In the genomic region with DNA sequence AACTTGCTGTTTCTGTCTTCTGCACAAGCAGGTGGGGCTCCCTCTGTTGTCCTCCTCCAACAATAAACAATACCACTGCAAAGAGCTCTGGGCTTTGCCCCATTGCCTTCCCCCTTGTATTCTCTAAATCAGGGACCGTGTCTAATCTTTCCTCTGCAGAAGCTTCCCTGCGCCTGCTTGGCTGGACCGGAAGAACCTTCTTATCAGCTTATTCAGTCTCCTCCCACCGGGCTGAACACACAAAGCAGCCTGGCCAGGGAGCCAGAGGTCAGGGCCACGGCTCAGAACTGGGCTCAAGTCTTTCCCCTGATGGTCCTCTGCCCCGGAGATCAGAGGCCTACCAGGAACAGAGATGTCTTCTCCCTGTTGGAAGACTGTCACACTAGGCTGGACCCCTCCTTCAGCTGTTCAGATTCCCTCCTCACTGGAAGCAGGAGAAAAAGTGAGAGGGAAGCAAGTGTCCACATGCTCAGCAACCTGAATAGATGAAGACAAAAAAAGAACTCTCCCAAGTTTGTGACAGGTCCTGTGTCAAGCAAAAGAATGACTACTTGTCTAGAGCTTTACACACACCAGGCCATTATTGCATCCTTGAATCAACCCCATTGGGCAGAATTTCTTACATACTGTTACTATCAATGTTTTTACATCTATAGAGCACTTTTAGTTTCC, we compare ENCODE assay signal across 8 cellular contexts.
A peak's percentile ranks its signal among the peaks of the same experiment; 100 is the strongest.
DNase-seq lines count a peak whose midpoint lies in the region; ATAC-seq, FAIRE-seq and TF ChIP-seq lines count a peak whose summit lies in the region.

No MANE protein-coding gene starts in this region.

- 69% methylated on average over 6 of the region's 6 CpGs for WGBS in A549 (ENCODE audit: missing lambda C conversion rate)
- 0 to 3% methylated on average over 3 to 6 of the region's 6 CpGs for WGBS in body of pancreas, 2 donors
- 7% methylated on average over 6 of the region's 6 CpGs for WGBS in urinary bladder

- peak overlapping the region in 1 of 2 donors; percentile 6 for H3K27ac Mint-ChIP-seq in activated naive CD4-positive, alpha-beta T cell treated with anti-CD3 and anti-CD28 coated beads, Interleukin-2, amount 50 U/mL, for 72 hours

- CTCF ChIA-PET in A549 (lab: Yijun Ruan, JAX) = interaction anchor here (0.6 kb wide), 1 partner anchor 242 kb away, joined by 3 read pairs; no protein-coding TSS in a partner anchor

- no peaks in the 10 kb centered on the region for H3K36me3 ChIP-seq in body of pancreas (replicated peaks in 1 of 2; ENCODE audit: insufficient read depth in 1 of 2, low read depth in 2 of 2)
- no peaks in the 10 kb centered on the region for H3K36me3 ChIP-seq in lower lobe of right lung
- H3K36me3 ChIP-seq in urinary bladder (ENCODE audit: insufficient read depth) = no peaks in the 10 kb centered on the region

- no peak for FAIRE-seq in A549 (lab: Jason Lieb, UNC)

- intact Hi-C loops in body of pancreas (cut with DNase I) (loop anchor here (10.0 kb wide), 1 partner anchor 57 kb away; no protein-coding TSS in a partner anchor), lower lobe of right lung (cut with DNase I) (no loop called here)

- TF ChIP-seq EP300 in A549 (IDR thresholded peaks at IDR 0.05) = no peak

- TF ChIP-seq CTCF in A549 (IDR thresholded peaks at IDR 0.05) = no peak
- TF ChIP-seq CTCF in body of pancreas (IDR thresholded peaks at IDR 0.05) = no peak
- TF ChIP-seq CTCF in lower lobe of right lung (IDR thresholded peaks at IDR 0.05) = peak; percentile 3

- POLR2A ChIA-PET in A549 (lab: Yijun Ruan, JAX) = no interaction called here

- TF ChIP-seq RAD21 in A549 (conservative IDR thresholded peaks at IDR 0.05 in 1 of 2, IDR thresholded peaks at IDR 0.05 in 1 of 2) = no peak

- TF ChIP-seq POLR2A in A549 (IDR thresholded peaks at IDR 0.05; ENCODE audit: low read length) (no peak), body of pancreas (IDR thresholded peaks at IDR 0.05) (no peak)

- no peak for DNase-seq in A549 (ENCODE audit: low read depth in 1 of 2, low spot score in 1 of 2)
- DNase-seq in M059J (ENCODE audit: low read depth) = peak; percentile 47
- DNase-seq in body of pancreas = peak; percentile 61 to 74 (median 70)
- peak; percentile 55 for DNase-seq in lower lobe of right lung
- no peak for DNase-seq in activated naive CD4-positive, alpha-beta T cell treated with anti-CD3 and anti-CD28 coated beads, Interleukin-2, amount 50 U/mL, for 72 hours (ENCODE audit: low spot score in 2 of 2)
- no peak for DNase-seq in activated T-cell treated with anti-CD3 and anti-CD28 coated beads, Interleukin-2, amount 50 U/mL, for 4 hours

- peak overlapping the region; percentile 23; the same call in 1 of the 3 replicates for H3K4me2 ChIP-seq in A549

- ATAC-seq in A549 = peak; percentile 49 to 64; a peak in 4 of 6 replicates
- peak; percentile 43 for ATAC-seq in GM19023 (IDR thresholded peaks at IDR 0.05; ENCODE audit: unreplicated experiment)
- ATAC-seq in body of pancreas = peak; percentile 80
- ATAC-seq in lower lobe of right lung = peak; percentile 75 to 87
- no peak for ATAC-seq in activated naive CD4-positive, alpha-beta T cell treated with anti-CD3 and anti-CD28 coated beads, Interleukin-2, amount 50 U/mL, for 72 hours
- no peak for ATAC-seq in activated T-cell treated with anti-CD3 and anti-CD28 coated beads, Interleukin-2, amount 50 U/mL, for 4 hours

- H3K9me3 ChIP-seq in A549 (no peaks in the 10 kb centered on the region), body of pancreas (no peaks in the 10 kb centered on the region), lower lobe of right lung (no peaks in the 10 kb centered on the region)

- H3K4me1 ChIP-seq in A549 = peaks cover 42% of the 10 kb centered on the region
- peaks cover 30% of the 10 kb centered on the region for H3K4me1 ChIP-seq in body of pancreas
- H3K4me1 ChIP-seq in lower lobe of right lung = peaks cover 34% of the 10 kb centered on the region
- H3K4me1 ChIP-seq in urinary bladder (ENCODE audit: insufficient read depth) = no peaks in the 10 kb centered on the region

- H3K4me1 Mint-ChIP-seq in activated T-cell treated with anti-CD3 and anti-CD28 coated beads, Interleukin-2, amount 50 U/mL, for 4 hours (ENCODE audit: low read depth) = peaks cover 31% of the 10 kb centered on the region

- no peaks in the 10 kb centered on the region for H3K9me3 Mint-ChIP-seq in activated naive CD4-positive, alpha-beta T cell treated with anti-CD3 and anti-CD28 coated beads, Interleukin-2, amount 50 U/mL, for 72 hours
- H3K9me3 Mint-ChIP-seq in activated T-cell treated with anti-CD3 and anti-CD28 coated beads, Interleukin-2, amount 50 U/mL, for 4 hours = no peaks in the 10 kb centered on the region

- H3K4me3 ChIP-seq in A549 (no peak overlapping the region), body of pancreas (no peak overlapping the region), lower lobe of right lung (no peak overlapping the region), urinary bladder (ENCODE audit: low read depth, low read length) (no peak overlapping the region)

- H3K27me3 Mint-ChIP-seq in activated T-cell treated with anti-CD3 and anti-CD28 coated beads, Interleukin-2, amount 50 U/mL, for 4 hours (ENCODE audit: low read depth) = no peaks in the 10 kb centered on the region

- H3K36me3 Mint-ChIP-seq in activated naive CD4-positive, alpha-beta T cell treated with anti-CD3 and anti-CD28 coated beads, Interleukin-2, amount 50 U/mL, for 72 hours = peaks cover 6 to 15% of the 10 kb centered on the region in 2 donors
- H3K36me3 Mint-ChIP-seq in activated T-cell treated with anti-CD3 and anti-CD28 coated beads, Interleukin-2, amount 50 U/mL, for 4 hours (ENCODE audit: insufficient read depth) = peaks cover 9% of the 10 kb centered on the region

- H3K4me3 Mint-ChIP-seq in activated T-cell treated with anti-CD3 and anti-CD28 coated beads, Interleukin-2, amount 50 U/mL, for 4 hours = no peak overlapping the region

- 0 out of 6 replicates have a peak overlapping the region, but pooled peaks of 1 of the 2 experiments have one; percentile 11 for H3K27ac ChIP-seq in A549
- H3K27ac ChIP-seq in body of pancreas = peak overlapping the region; percentile 34 to 51 (median 46)
- H3K27ac ChIP-seq in lower lobe of right lung = peak overlapping the region; percentile 46
- H3K27ac ChIP-seq in urinary bladder (ENCODE audit: low read depth) = peak overlapping the region; percentile 45

- H3K27me3 ChIP-seq in body of pancreas (no peaks in the 10 kb centered on the region), lower lobe of right lung (ENCODE audit: low read depth) (no peaks in the 10 kb centered on the region)

TF ChIP-seq in A549, 52 proteins besides CTCF, POLR2A, EP300 and RAD21:
- TF ChIP-seq GATA3 (IDR thresholded peaks at IDR 0.05; ENCODE audit: borderline replicate concordance) (no peak), POLR2AphosphoS2 (conservative IDR thresholded peaks at IDR 0.05; ENCODE audit: low read length) (no peak), TFCP2L1 (CRISPR knock-in tag; IDR thresholded peaks at IDR 0.05) (no peak)
- TF ChIP-seq, protein P1, sequence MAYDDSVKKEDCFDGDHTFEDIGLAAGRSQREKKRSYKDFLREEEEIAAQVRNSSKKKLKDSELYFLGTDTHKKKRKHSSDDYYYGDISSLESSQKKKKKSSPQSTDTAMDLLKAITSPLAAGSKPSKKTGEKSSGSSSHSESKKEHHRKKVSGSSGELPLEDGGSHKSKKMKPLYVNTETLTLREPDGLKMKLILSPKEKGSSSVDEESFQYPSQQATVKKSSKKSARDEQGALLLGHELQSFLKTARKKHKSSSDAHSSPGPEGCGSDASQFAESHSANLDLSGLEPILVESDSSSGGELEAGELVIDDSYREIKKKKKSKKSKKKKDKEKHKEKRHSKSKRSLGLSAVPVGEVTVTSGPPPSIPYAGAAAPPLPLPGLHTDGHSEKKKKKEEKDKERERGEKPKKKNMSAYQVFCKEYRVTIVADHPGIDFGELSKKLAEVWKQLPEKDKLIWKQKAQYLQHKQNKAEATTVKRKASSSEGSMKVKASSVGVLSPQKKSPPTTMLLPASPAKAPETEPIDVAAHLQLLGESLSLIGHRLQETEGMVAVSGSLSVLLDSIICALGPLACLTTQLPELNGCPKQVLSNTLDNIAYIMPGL (CRISPR knock-in tag; IDR thresholded peaks at IDR 0.05; ENCODE audit: borderline replicate concordance) = no peak
TF ChIP-seq in A549: peak in this region for 0.

Comparison
In these comparisons a context has a peak if more than half of its experiments do, and no peak if none do; other contexts are left out.
1. ATAC-seq: peak in A549 (2 of 2), GM19023 (single experiment), body of pancreas (single experiment) and lower lobe of right lung (2 of 2); none in activated naive CD4-positive, alpha-beta T cell treated with anti-CD3 and anti-CD28 coated beads, Interleukin-2, amount 50 U/mL, for 72 hours (0 of 2) and activated T-cell treated with anti-CD3 and anti-CD28 coated beads, Interleukin-2, amount 50 U/mL, for 4 hours (0 of 2).
2. DNase-seq: peak in M059J (single experiment), body of pancreas (4 of 4) and lower lobe of right lung (single experiment); none in A549 (0 of 2), activated naive CD4-positive, alpha-beta T cell treated with anti-CD3 and anti-CD28 coated beads, Interleukin-2, amount 50 U/mL, for 72 hours (0 of 2) and activated T-cell treated with anti-CD3 and anti-CD28 coated beads, Interleukin-2, amount 50 U/mL, for 4 hours (single experiment).